Comparison of ENCODE assay signal across 9 cellular contexts in genomic region chr1:170663441-170664282, GRCh38. TPM values are rescaled to one million over a fixed set of nuclear protein-coding genes. Genes with fewer than 3 reads are reported as not detected.
DNase-seq lines count a peak whose midpoint lies in the region; ATAC-seq, FAIRE-seq and TF ChIP-seq lines count a peak whose summit lies in the region.
"Had no signal": no experiment of that assay in that cellular context is flagged by ENCODE, and none has a peak within 500 bp of the region (broad histone marks: within the 10 kb centered on the region; RNA-seq: fewer than 3 reads in every experiment).

Gene PRRX1 (plus strand): TSS chr1:170664131. CDS start chr1:170664219, 88 bp downstream.

- no peak for TF ChIP-seq POLR2A in A549 (IDR thresholded peaks at IDR 0.05; ENCODE audit: low read length)
- no peak for TF ChIP-seq POLR2A in esophagus muscularis mucosa (IDR thresholded peaks at IDR 0.05; ENCODE audit: low read depth)

- no peaks in the 10 kb centered on the region for H3K36me3 Mint-ChIP-seq in naive thymus-derived CD8-positive, alpha-beta T cell

- CTCF ChIA-PET in A549 (lab: Yijun Ruan, JAX), result interaction anchor here (1.0 kb wide), 1 partner anchor 26 kb away, joined by 3 read pairs; no protein-coding TSS in a partner anchor

- H3K4me1 ChIP-seq in A549 (peaks cover 5% of the 10 kb centered on the region; the same call in 1 of the 3 replicates), esophagus muscularis mucosa (peaks cover 10 to 61% (median 48%) of the 10 kb centered on the region in 4 donors)

- TF ChIP-seq EP300 in A549 (IDR thresholded peaks at IDR 0.05) (no peak), esophagus muscularis mucosa (IDR thresholded peaks at IDR 0.05) (no peak)

- DNase-seq in A549 (ENCODE audit: low read depth in 1 of 2, low spot score in 1 of 2) (no peak), MG63 (no peak), esophagus muscularis mucosa (ENCODE audit: extremely low spot score) (no peak), AML-193 (lab: John Stamatoyannopoulos, UW) (no peak), occipital lobe (lab: John Stamatoyannopoulos, UW) (no peak), NAMALWA (ENCODE audit: low spot score) (no peak)
- no peak for DNase-seq in naive thymus-derived CD8-positive, alpha-beta T cell
- DNase-seq: activated naive CD4-positive, alpha-beta T cell treated with anti-CD3 and anti-CD28 coated beads, Interleukin-2, amount 50 U/mL, for 16 hours had no signal

- peaks cover 0 to 9% (median 0%) of the 10 kb centered on the region in 9 donors for H3K9me3 Mint-ChIP-seq in naive thymus-derived CD8-positive, alpha-beta T cell

- H3K9me3 ChIP-seq in A549 (no peaks in the 10 kb centered on the region), MG63 (no peaks in the 10 kb centered on the region), esophagus muscularis mucosa (no peaks in the 10 kb centered on the region)

- POLR2A ChIA-PET in A549 (lab: Yijun Ruan, JAX), result interaction anchor here (0.7 to 1.8 kb wide), 2 partner anchors 47 to 131 kb away, joined by 4 read pairs; partner anchors contain the start of gene GORAB
- POLR2A ChIA-PET in naive thymus-derived CD8-positive, alpha-beta T cell (lab: Charles Lee), result no interaction called here

- ATAC-seq in A549, result no peak
- no peak for ATAC-seq in naive thymus-derived CD8-positive, alpha-beta T cell
- ATAC-seq in GM21447 (IDR thresholded peaks at IDR 0.05; ENCODE audit: unreplicated experiment), result no peak

- no peak for TF ChIP-seq CTCF in A549 (IDR thresholded peaks at IDR 0.05)
- no peak for TF ChIP-seq CTCF in esophagus muscularis mucosa (IDR thresholded peaks at IDR 0.05)

- H3K27ac Mint-ChIP-seq in naive thymus-derived CD8-positive, alpha-beta T cell, result no peak within 1 kb of the TSS

- no peak for FAIRE-seq in A549 (lab: Jason Lieb, UNC)

- 69% methylated on average over 12 of the region's 26 CpGs for WGBS in A549 (ENCODE audit: missing lambda C conversion rate)
- 1% methylated on average over 23 of the region's 26 CpGs for WGBS in esophagus muscularis mucosa

- H3K27me3 Mint-ChIP-seq in naive thymus-derived CD8-positive, alpha-beta T cell, result peaks cover 41 to 91% (median 62%) of the 10 kb centered on the region in 5 donors

- H3K27ac ChIP-seq in A549 (peak within 1 kb of the TSS in 1 of 2 experiments; percentile 10; a peak in 2 of 6 replicates), esophagus muscularis mucosa (replicated peaks in 1 of 4) (peak within 1 kb of the TSS; percentile 71 to 83 (median 78))

- intact Hi-C loops in esophagus muscularis mucosa (cut with DNase I), result loop anchor here (10.0 kb wide), 1 partner anchor 729 kb away; no protein-coding TSS in a partner anchor

- peak within 1 kb of the TSS in 9 of 10 donors; percentile 19 to 64 (median 47) for H3K4me3 Mint-ChIP-seq in naive thymus-derived CD8-positive, alpha-beta T cell

- H3K27me3 ChIP-seq in MG63 (no peaks in the 10 kb centered on the region), esophagus muscularis mucosa (peaks cover 0 to 100% (median 49%) of the 10 kb centered on the region in 4 donors)

- H3K4me1 Mint-ChIP-seq in naive thymus-derived CD8-positive, alpha-beta T cell, result peaks cover 18 to 65% (median 30%) of the 10 kb centered on the region in 4 donors

- H3K4me3 ChIP-seq in A549 (peak within 1 kb of the TSS; percentile 47), MG63 (peak within 1 kb of the TSS; percentile 39), esophagus muscularis mucosa (peak within 1 kb of the TSS; percentile 52 to 73 (median 58))

- H3K4me2 ChIP-seq in A549, result peak within 1 kb of the TSS; percentile 98

- H3K36me3 ChIP-seq in MG63 (no peaks in the 10 kb centered on the region), esophagus muscularis mucosa (no peaks in the 10 kb centered on the region)

- TF ChIP-seq RAD21 in A549 (conservative IDR thresholded peaks at IDR 0.05 in 1 of 2, IDR thresholded peaks at IDR 0.05 in 1 of 2), result no peak

TF ChIP-seq in A549, 52 proteins besides CTCF, POLR2A, EP300 and RAD21:
- no peak for TF ChIP-seq MAZ (IDR thresholded peaks at IDR 0.05; ENCODE audit: borderline replicate concordance, low read depth, low read length)
- no peak for TF ChIP-seq ZSCAN20 (CRISPR knock-in tag; IDR thresholded peaks at IDR 0.05)
- no peak for TF ChIP-seq MYC (IDR thresholded peaks at IDR 0.05; ENCODE audit: borderline replicate concordance, low read length)
- TF ChIP-seq E2F6 (IDR thresholded peaks at IDR 0.05; ENCODE audit: borderline replicate concordance, low read depth), result no peak
- TF ChIP-seq CBX8 (IDR thresholded peaks at IDR 0.05), result no peak
- TF ChIP-seq MAFK (IDR thresholded peaks at IDR 0.05; ENCODE audit: partially characterized antibody), result no peak
- no peak for TF ChIP-seq CEBPB (IDR thresholded peaks at IDR 0.05)
- TF ChIP-seq PBX3 (IDR thresholded peaks at IDR 0.05), result no peak
- TF ChIP-seq ATOH8 (CRISPR knock-in tag; IDR thresholded peaks at IDR 0.05; ENCODE audit: low read depth), result no peak
- no peak for TF ChIP-seq POLR2AphosphoS2 (conservative IDR thresholded peaks at IDR 0.05; ENCODE audit: low read length)
- TF ChIP-seq RNF2 (IDR thresholded peaks at IDR 0.05; ENCODE audit: borderline replicate concordance, low read depth), result no peak
- no peak for TF ChIP-seq EHMT2 (IDR thresholded peaks at IDR 0.05; ENCODE audit: low read depth)
- TF ChIP-seq FOXS1 (CRISPR knock-in tag; IDR thresholded peaks at IDR 0.05), result no peak
- no peak for TF ChIP-seq SMC3 (IDR thresholded peaks at IDR 0.05)
- TF ChIP-seq SREBF2 (IDR thresholded peaks at IDR 0.05), result no peak
- TF ChIP-seq ZC3H11A (IDR thresholded peaks at IDR 0.05), result no peak
- TF ChIP-seq EHF (CRISPR knock-in tag; IDR thresholded peaks at IDR 0.05), result no peak
- TF ChIP-seq FOSL2 (IDR thresholded peaks at IDR 0.05), result no peak
- no peak for TF ChIP-seq FOSL2 (CRISPR knock-in tag; IDR thresholded peaks at IDR 0.05)

RNA-seq across cellular contexts. Expression of gene PRRX1, which starts in this region (rescaled TPM):
- polyA plus RNA-seq in A549 (2011; rRNA removed) (0.14 TPM in 1 of 2 replicates, not detected in the other), A549 (2017; fragmentation: RNase III; extraction: RNeasy Plus Mini Kit Qiagen cat#74134 plus additional on column Dnase treatment) (not detected in 3 replicates)
- 0.08 TPM in 1 of 2 replicates, not detected in the other for polyA plus RNA-seq in A549 (2012; cell fraction: cytosol; rRNA removed)
- not detected in 2 replicates for polyA plus RNA-seq in A549 (2012; cell fraction: nucleus; rRNA removed)
- polyA minus RNA-seq in A549 (2011; rRNA and poly(A)+ RNA removed), result not detected in 2 replicates
- total RNA-seq in MG63 (2014; rRNA removed; shearing (Covaris generic); ENCODE audit: low replicate concordance), result 0.27 and 1.2 TPM in 2 replicates
- total RNA-seq in esophagus muscularis mucosa (10 to 100 TPM; 11.6 to 31.2 (median 28.4) TPM), occipital lobe (5.5 TPM)
- not detected for total RNA-seq in naive thymus-derived CD8-positive, alpha-beta T cell
- not detected for polyA plus RNA-seq in naive thymus-derived CD8-positive, alpha-beta T cell
